ENCODE assay signal across 10 cellular contexts in genomic region chr14:75315143-75315542, GRCh38. TPM values are rescaled to one million over a fixed set of nuclear protein-coding genes. Genes with fewer than 3 reads are reported as not detected.
A peak's percentile ranks its signal among the peaks of the same experiment; 100 is the strongest.
DNase-seq lines count a peak whose midpoint lies in the region; ATAC-seq and TF ChIP-seq lines count a peak whose summit lies in the region.
"Had no signal": no experiment of that assay in that cellular context is flagged by ENCODE, and none has a peak within 500 bp of the region (broad histone marks: within the 10 kb centered on the region; RNA-seq: fewer than 3 reads in every experiment).

No MANE protein-coding gene starts in this region.

- no peaks in the 10 kb centered on the region for H3K36me3 Mint-ChIP-seq in Calu3 (ENCODE audit: insufficient read depth, unreplicated experiment)
- H3K36me3 Mint-ChIP-seq in effector memory CD8-positive, alpha-beta T cell (ENCODE audit: insufficient read depth) = peaks cover 2% of the 10 kb centered on the region
- H3K36me3 Mint-ChIP-seq: CD8-positive, alpha-beta memory T cell; neural progenitor cell had no signal

- no peaks in the 10 kb centered on the region for H3K9me3 ChIP-seq in colonic mucosa

- no peaks in the 10 kb centered on the region for H3K9me3 Mint-ChIP-seq in Calu3 (ENCODE audit: low read depth, unreplicated experiment)
- H3K9me3 Mint-ChIP-seq in effector memory CD8-positive, alpha-beta T cell = no peaks in the 10 kb centered on the region
- H3K9me3 Mint-ChIP-seq: CD8-positive, alpha-beta memory T cell; neural progenitor cell had no signal

- BruUV-seq in Calu3 (replicated peaks; lab: Mats Ljungman, UMichigan) = no TSS peak

- no peak overlapping the region for H3K9ac ChIP-seq in colonic mucosa (ENCODE audit: low read depth in 2 of 2, low read length in 2 of 2)
- H3K9ac ChIP-seq: neural progenitor cell had no signal

- H3K36me3 ChIP-seq in colonic mucosa = no peaks in the 10 kb centered on the region
- H3K36me3 ChIP-seq: neural progenitor cell had no signal

- H3K4me3 ChIP-seq in colonic mucosa = no peak overlapping the region
- H3K4me3 ChIP-seq: neural progenitor cell had no signal

- ATAC-seq in GM21515 (IDR thresholded peaks at IDR 0.05; ENCODE audit: unreplicated experiment) = no peak
- ATAC-seq in effector memory CD8-positive, alpha-beta T cell (replicated peaks) = no peak

- no peaks in the 10 kb centered on the region for H3K27me3 ChIP-seq in colonic mucosa
- H3K27me3 ChIP-seq: neural progenitor cell had no signal

- H3K4me1 ChIP-seq in colonic mucosa = no peaks in the 10 kb centered on the region
- H3K4me1 ChIP-seq: neural progenitor cell had no signal

- H3K4me1 Mint-ChIP-seq in Calu3 (ENCODE audit: low read depth, unreplicated experiment) = peaks cover 26% of the 10 kb centered on the region
- no peaks in the 10 kb centered on the region for H3K4me1 Mint-ChIP-seq in effector memory CD8-positive, alpha-beta T cell (ENCODE audit: low read depth in 2 of 2)

- DNase-seq in Calu3 (peak; percentile 11), NCI-H2227 treated with DMSO at 0.1 percent for 48 hours (lab: John Stamatoyannopoulos, UW) (peak; percentile 74), colonic mucosa (peak; percentile 56), mucosa of gallbladder (ENCODE audit: low spot score) (peak; percentile 54), NCI-H748 (lab: John Stamatoyannopoulos, UW; ENCODE audit: unreplicated experiment) (no peak), COLO829 (ENCODE audit: low spot score) (no peak)
- no peak for DNase-seq in effector memory CD8-positive, alpha-beta T cell
- DNase-seq: CD8-positive, alpha-beta memory T cell had no signal

- no peak overlapping the region for H3K4me3 Mint-ChIP-seq in Calu3 (ENCODE audit: low read depth, unreplicated experiment)
- no peak overlapping the region for H3K4me3 Mint-ChIP-seq in effector memory CD8-positive, alpha-beta T cell
- H3K4me3 Mint-ChIP-seq: CD8-positive, alpha-beta memory T cell; neural progenitor cell had no signal

- H3K27me3 Mint-ChIP-seq in Calu3 (ENCODE audit: unreplicated experiment) = peaks cover 21% of the 10 kb centered on the region
- H3K27me3 Mint-ChIP-seq in effector memory CD8-positive, alpha-beta T cell = peaks cover 20 to 50% of the 10 kb centered on the region in 2 donors

- no peak overlapping the region for H3K27ac ChIP-seq in colonic mucosa
- H3K27ac ChIP-seq: neural progenitor cell had no signal

- intact Hi-C loops in Calu3 (cut with micrococcal nuclease; ENCODE audit: unreplicated experiment) = loop anchor here (5.0 to 10.0 kb wide), 2 partner anchors 112 to 340 kb away; partner anchors contain the start of gene JDP2
- intact Hi-C loops in colonic mucosa (cut with DNase I) = no loop called here

- TF ChIP-seq CTCF in Calu3 (IDR thresholded peaks at IDR 0.05; ENCODE audit: unreplicated experiment) = no peak
- no peak for TF ChIP-seq CTCF in colonic mucosa (IDR thresholded peaks at IDR 0.05)

- H3K27ac Mint-ChIP-seq in Calu3 (ENCODE audit: unreplicated experiment) = no peak overlapping the region
- H3K27ac Mint-ChIP-seq in effector memory CD8-positive, alpha-beta T cell = no peak overlapping the region
- H3K27ac Mint-ChIP-seq: neural progenitor cell had no signal

- CTCF ChIA-PET in Calu3 (lab: Charles Lee) = interaction anchor here (0.7 to 1.3 kb wide), 5 partner anchors 36 to 865 kb away, joined by 3 to 7 read pairs (median 3); no protein-coding TSS in a partner anchor

RNA-seq across cellular contexts. Expression of gene FOS, which starts 36.5 kb away (rescaled TPM):
- 149 and 183 TPM in 2 replicates for total RNA-seq in Calu3 (2022)
- total RNA-seq in colonic mucosa = 10 to 100 TPM; 86.9 to 98.4 TPM
- total RNA-seq in mucosa of gallbladder = 165 TPM

Comparison
In these comparisons a context has a peak if more than half of its experiments do, and no peak if none do; other contexts are left out.
1. DNase-seq: peak in Calu3 (single experiment), NCI-H2227 treated with DMSO at 0.1 percent for 48 hours (single experiment), colonic mucosa (single experiment) and mucosa of gallbladder (single experiment); none in NCI-H748 (single experiment), COLO829 (single experiment) and effector memory CD8-positive, alpha-beta T cell (0 of 3).